ENCODE assay signal across 8 cellular contexts in genomic region chr17:40218740-40219072, GRCh38. TPM values are rescaled to one million over a fixed set of nuclear protein-coding genes. Genes with fewer than 3 reads are reported as not detected.
A peak's percentile ranks its signal among the peaks of the same experiment; 100 is the strongest.
DNase-seq lines count a peak whose midpoint lies in the region; ATAC-seq and TF ChIP-seq lines count a peak whose summit lies in the region.

No MANE protein-coding gene starts in this region.

- H3K36me3 Mint-ChIP-seq in progenitor cell of endocrine pancreas (ENCODE audit: insufficient read depth) = peaks cover 2% of the 10 kb centered on the region

- TF ChIP-seq CTCF in LNCaP clone FGC (IDR thresholded peaks at IDR 0.05; ENCODE audit: control insufficient read depth, extremely low read depth, insufficient read depth) (no peak), right atrium auricular region (IDR thresholded peaks at IDR 0.05) (no peak), progenitor cell of endocrine pancreas (IDR thresholded peaks at IDR 0.05; ENCODE audit: unreplicated experiment) (no peak), upper lobe of right lung (IDR thresholded peaks at IDR 0.05) (no peak)

- H3K4me1 ChIP-seq in BLaER1 (peaks cover 21% of the 10 kb centered on the region), right atrium auricular region (peaks cover 0 to 15% of the 10 kb centered on the region in 2 donors), upper lobe of right lung (no peaks in the 10 kb centered on the region)

- H3K4me2 ChIP-seq in BLaER1 = peak overlapping the region; percentile 74

- H3K4me1 Mint-ChIP-seq in progenitor cell of endocrine pancreas (ENCODE audit: low read depth) = peaks cover 10% of the 10 kb centered on the region

- H3K9me3 ChIP-seq in BLaER1 = no peaks in the 10 kb centered on the region
- no peaks in the 10 kb centered on the region for H3K9me3 ChIP-seq in right atrium auricular region
- H3K9me3 ChIP-seq in upper lobe of right lung = no peaks in the 10 kb centered on the region

- DNase-seq in LNCaP clone FGC (ENCODE audit: low read depth) = peak; percentile 17
- peak; percentile 14 to 57 for DNase-seq in SW 1271 (lab: John Stamatoyannopoulos, UW)
- DNase-seq in right atrium auricular region (ENCODE audit: low spot score) = peak; percentile 84
- peak; percentile 33 for DNase-seq in progenitor cell of endocrine pancreas (ENCODE audit: low spot score, unreplicated experiment)
- DNase-seq in upper lobe of right lung = peak; percentile 74

- no peaks in the 10 kb centered on the region for H3K36me3 ChIP-seq in BLaER1
- peaks cover 3% of the 10 kb centered on the region for H3K36me3 ChIP-seq in right atrium auricular region
- no peaks in the 10 kb centered on the region for H3K36me3 ChIP-seq in upper lobe of right lung

- H4K20me1 ChIP-seq in BLaER1 = no peaks in the 10 kb centered on the region

- H3K9ac ChIP-seq in BLaER1 = peak overlapping the region; percentile 69; the same call in 1 of the 2 replicates

- H3K27me3 Mint-ChIP-seq in progenitor cell of endocrine pancreas = no peaks in the 10 kb centered on the region

- intact Hi-C loops in upper lobe of right lung (cut with DNase I) = no loop called here

- peak overlapping the region; percentile 98 for H3K27ac Mint-ChIP-seq in progenitor cell of endocrine pancreas

- peak overlapping the region; percentile 56 for H3K27ac ChIP-seq in BLaER1
- H3K27ac ChIP-seq in angular gyrus (ENCODE audit: low read depth, low read length) = peak overlapping the region; percentile 88
- H3K27ac ChIP-seq in right atrium auricular region = peak overlapping the region; percentile 91
- H3K27ac ChIP-seq in upper lobe of right lung = peak overlapping the region; percentile 90

- peak overlapping the region; percentile 95 for H3K4me3 Mint-ChIP-seq in progenitor cell of endocrine pancreas (ENCODE audit: low read depth)

- ATAC-seq in GM19468 (IDR thresholded peaks at IDR 0.05; ENCODE audit: extremely low read depth, unreplicated experiment) (peak; percentile 51), upper lobe of right lung (no peak)

- no peaks in the 10 kb centered on the region for H3K9me3 Mint-ChIP-seq in progenitor cell of endocrine pancreas (ENCODE audit: low read depth)

- H3K4me3 ChIP-seq in BLaER1 (peak overlapping the region; percentile 73), LNCaP clone FGC (ENCODE audit: low read depth, low read length) (peak overlapping the region; percentile 64), right atrium auricular region (peak overlapping the region; percentile 68 to 70), upper lobe of right lung (peak overlapping the region; percentile 70)

- H3K27me3 ChIP-seq in BLaER1 (no peaks in the 10 kb centered on the region), right atrium auricular region (no peaks in the 10 kb centered on the region), upper lobe of right lung (no peaks in the 10 kb centered on the region)

RNA-seq across cellular contexts. Expression of gene WIPF2, which starts 0.4 kb away (rescaled TPM):
- total RNA-seq in right atrium auricular region (1 to 10 TPM; 5.0 to 8.5 TPM), progenitor cell of endocrine pancreas (37.5 and 38.2 TPM in 2 replicates), upper lobe of right lung (38.3 TPM)

RNA-seq across cellular contexts. Expression of gene RAPGEFL1, which starts 41.4 kb away (rescaled TPM):
- 1 to 10 TPM; 1.6 to 2.9 TPM for total RNA-seq in right atrium auricular region
- total RNA-seq in progenitor cell of endocrine pancreas = 17.0 and 18.3 TPM in 2 replicates
- 10.2 TPM for total RNA-seq in upper lobe of right lung

Comparison
In these comparisons a context has a peak if more than half of its experiments do, and no peak if none do; other contexts are left out.
1. DNase-seq: peak in every context shown above with its lines; median percentile 84 in right atrium auricular region; 74 in upper lobe of right lung; 36 in SW 1271; 33 in progenitor cell of endocrine pancreas; 17 in LNCaP clone FGC.